In the genomic region with DNA sequence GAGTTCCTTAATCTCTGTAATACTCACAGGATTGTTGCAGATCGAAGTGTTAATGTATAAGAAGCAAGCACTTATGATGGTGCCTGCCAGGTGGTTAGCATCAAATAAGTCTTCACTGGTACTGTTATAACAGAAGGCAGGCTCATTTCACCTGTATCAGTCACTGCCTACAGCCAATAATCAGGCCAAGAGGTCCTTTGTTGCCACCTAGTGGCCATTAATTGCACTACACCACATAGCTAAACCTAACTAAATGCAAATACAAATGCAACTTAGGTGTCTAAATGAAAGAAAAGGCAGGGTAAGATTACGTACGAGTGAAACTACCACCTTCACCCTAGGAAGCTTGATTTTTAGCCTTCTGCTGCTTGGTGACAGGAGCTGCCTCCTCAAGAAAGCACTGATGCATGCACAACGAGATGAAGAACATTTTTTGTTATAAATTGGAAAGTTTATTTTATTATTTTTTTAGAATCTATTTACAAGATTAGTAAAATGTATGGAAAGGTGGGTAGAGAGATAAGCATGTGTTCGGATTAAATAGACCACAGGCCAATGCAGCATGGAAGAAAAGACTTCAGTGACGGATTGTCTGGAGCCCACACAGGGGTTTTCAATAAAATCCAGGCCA, we compare ENCODE assay signal across 8 cellular contexts.
A peak's percentile ranks its signal among the peaks of the same experiment; 100 is the strongest.
DNase-seq lines count a peak whose midpoint lies in the region; ATAC-seq and TF ChIP-seq lines count a peak whose summit lies in the region.

No MANE protein-coding gene starts in this region.

- ATAC-seq in GM21381 (IDR thresholded peaks at IDR 0.05; ENCODE audit: unreplicated experiment) (peak; percentile 92), foreskin keratinocyte (peak; percentile 55)

- H3K27me3 Mint-ChIP-seq in osteocyte (ENCODE audit: unreplicated experiment) = peaks cover 2% of the 10 kb centered on the region

- no peaks in the 10 kb centered on the region for H3K4me1 Mint-ChIP-seq in osteocyte (ENCODE audit: unreplicated experiment)

- H3K9me3 Mint-ChIP-seq in osteocyte (ENCODE audit: unreplicated experiment) = no peaks in the 10 kb centered on the region

- H3K27me3 ChIP-seq in foreskin keratinocyte = no peaks in the 10 kb centered on the region

- intact Hi-C loops in posterior vena cava (cut with DNase I) = no loop called here

- H3K4me3 Mint-ChIP-seq in osteocyte (ENCODE audit: unreplicated experiment) = no peak overlapping the region

- DNase-seq in Daoy (ENCODE audit: low read depth) = peak; percentile 58
- DNase-seq in HS-27A (ENCODE audit: low read depth) = peak; percentile 24
- peak; percentile 75 for DNase-seq in NCI-H69 (lab: John Stamatoyannopoulos, UW)
- peak; percentile 15 for DNase-seq in activated T-cell treated with anti-CD3 and anti-CD28 coated beads for 48 hours (ENCODE audit: low read depth)
- peak; percentile 30 to 57 for DNase-seq in foreskin keratinocyte
- no peak for DNase-seq in osteocyte (ENCODE audit: extremely low spot score, unreplicated experiment)
- no peak for DNase-seq in posterior vena cava (ENCODE audit: low spot score)

- TF ChIP-seq CTCF in foreskin keratinocyte (conservative IDR thresholded peaks at IDR 0.05) (peak; percentile 97), osteocyte (IDR thresholded peaks at IDR 0.05) (peak; percentile 88)

- H3K27ac ChIP-seq in foreskin keratinocyte = no peak overlapping the region

- no peaks in the 10 kb centered on the region for H3K36me3 Mint-ChIP-seq in osteocyte (ENCODE audit: unreplicated experiment)

- no peak overlapping the region for H3K27ac Mint-ChIP-seq in osteocyte (ENCODE audit: unreplicated experiment)

- peaks cover 18% of the 10 kb centered on the region for H3K4me1 ChIP-seq in foreskin keratinocyte

Comparison
In these comparisons a context has a peak if more than half of its experiments do, and no peak if none do; other contexts are left out.
1. DNase-seq: peak in Daoy (single experiment), HS-27A (single experiment), NCI-H69 (single experiment), activated T-cell treated with anti-CD3 and anti-CD28 coated beads for 48 hours (single experiment) and foreskin keratinocyte (2 of 2); none in osteocyte (single experiment) and posterior vena cava (single experiment).